Comparison of ENCODE assay signal across 9 cellular contexts in the genomic region with DNA sequence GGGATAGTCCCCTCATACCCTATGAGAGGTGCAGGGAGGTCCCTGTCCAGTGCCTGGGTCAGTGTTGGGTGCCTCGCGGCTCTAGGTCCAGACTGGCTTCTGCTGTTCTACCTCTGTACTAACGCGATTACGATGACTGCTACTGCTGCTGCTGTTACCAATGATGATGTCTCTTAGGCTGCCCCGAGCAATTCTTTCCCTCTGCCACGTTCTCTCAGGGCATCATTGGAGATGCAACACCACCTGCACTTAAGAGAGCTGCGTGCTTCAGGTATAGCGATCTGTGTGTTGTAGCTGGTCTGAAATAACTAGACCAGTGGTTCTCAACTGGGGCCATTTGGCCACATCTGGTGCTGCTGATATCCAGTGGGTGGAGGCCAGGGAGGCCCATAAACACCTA. TPM values are rescaled to one million over a fixed set of nuclear protein-coding genes. Genes with fewer than 3 reads are reported as not detected.
"Had no signal": no experiment of that assay in that cellular context is flagged by ENCODE, and none has a peak within 500 bp of the region (broad histone marks: within the 10 kb centered on the region; RNA-seq: fewer than 3 reads in every experiment).

No MANE protein-coding gene starts in this region.

- H3K4me1 ChIP-seq: HAP-1 had no signal

- H3K36me3 ChIP-seq: HAP-1 had no signal

- H3K4me3 ChIP-seq: HAP-1 had no signal

- ATAC-seq: HCT116, HepG2 had no signal

- H3K9me3 ChIP-seq: HAP-1 had no signal

- DNase-seq: GOT3, H7, HFFc6, KBM-7 had no signal

- H3K27ac ChIP-seq: HL-60 had no signal

RNA-seq across cellular contexts. Expression of a gene that starts 36.9 kb away (rescaled TPM):
- polyA plus RNA-seq: IgD-negative memory B cell had no signal
